23 cellular contexts compared by ENCODE assay signal in the genomic region with DNA sequence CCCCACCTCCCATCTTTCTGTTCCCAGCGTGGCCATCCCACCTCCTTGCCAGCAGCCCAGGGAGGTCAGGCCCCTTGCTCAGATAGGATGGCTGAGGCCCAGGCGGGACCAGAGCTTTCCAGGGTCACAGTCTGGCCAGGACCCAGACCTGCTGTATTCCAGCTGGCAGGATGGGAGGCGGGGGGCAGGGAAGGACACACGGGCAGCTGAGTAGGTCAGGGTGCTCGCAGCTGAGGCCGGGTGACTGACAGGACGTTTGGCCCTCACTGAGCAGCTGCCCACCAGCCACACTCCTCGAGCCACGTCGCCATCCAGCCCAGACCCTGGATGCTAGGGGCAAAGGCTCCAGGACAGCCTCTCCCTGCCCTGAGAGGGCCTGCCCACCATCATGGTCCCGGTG. TPM values are rescaled to one million over a fixed set of nuclear protein-coding genes. Genes with fewer than 3 reads are reported as not detected.
DNase-seq lines count a peak whose midpoint lies in the region; ATAC-seq, FAIRE-seq and TF ChIP-seq lines count a peak whose summit lies in the region.
"Had no signal": no experiment of that assay in that cellular context is flagged by ENCODE, and none has a peak within 500 bp of the region (broad histone marks: within the 10 kb centered on the region; RNA-seq: fewer than 3 reads in every experiment).

No MANE protein-coding gene starts in this region.

- no peaks in the 10 kb centered on the region; the same call in 1 of the 2 replicates for H3K79me1 ChIP-seq in H1 (ENCODE audit: low read depth, low read length)

- H4K20me1 ChIP-seq in BLaER1 (peaks cover 54% of the 10 kb centered on the region), Loucy (ENCODE audit: insufficient read depth, low read length, poor library complexity, severe bottlenecking) (peaks cover 5% of the 10 kb centered on the region), H1 (replicated peaks in 1 of 2; ENCODE audit: control insufficient read depth in 1 of 2, insufficient read depth in 2 of 2, low read length in 2 of 2) (peaks cover 5 to 8% of the 10 kb centered on the region in 2 experiments)

- no peak for TF ChIP-seq POLR2A in H1 (IDR thresholded peaks at IDR 0.05; ENCODE audit: control extremely low read depth in 1 of 2, low read depth in 2 of 2, low read length in 2 of 2)

- no peaks in the 10 kb centered on the region for H3F3A ChIP-seq in Loucy (ENCODE audit: low read depth)

- H2AFZ ChIP-seq in Loucy (ENCODE audit: low read length) (no peak overlapping the region), H1 (ENCODE audit: low read length) (no peak overlapping the region)

- H3K27ac Mint-ChIP-seq in activated T-helper 1 cell treated with anti-CD3 and anti-CD28 coated beads, Interleukin-12 subunit alpha, Interleukin-12 subunit beta, Interleukin-2, Interleukin-4 antibody, amounts not matched to agents 30 ng/mL and 10 ng/mL and 1 ng/mL, durations not matched to agents 14 hours and 24 hours and 36 hours = no peak overlapping the region
- H3K27ac Mint-ChIP-seq: CD4-positive, alpha-beta memory T cell; HFFc6 had no signal

- H3K23me2 ChIP-seq in H1 (ENCODE audit: low read depth, low read length) = peaks cover 3% of the 10 kb centered on the region; the same call in 1 of the 2 replicates

- H3K79me2 ChIP-seq in Loucy (ENCODE audit: insufficient read depth, low read length) (peaks cover 31% of the 10 kb centered on the region; the same call in 1 of the 2 replicates), H1 (ENCODE audit: control insufficient read depth in 1 of 2, insufficient read depth in 2 of 2, low read length in 2 of 2) (no peaks in the 10 kb centered on the region)

- DNase-seq in H1 (ENCODE audit: low read depth in 1 of 2, low spot score in 2 of 2) = no peak
- peak; percentile 29 for DNase-seq in skeletal muscle cell (ENCODE audit: low read depth)
- no peak for DNase-seq in NCI-H2107 treated with DMSO at 0.1 percent for 48 hours (lab: John Stamatoyannopoulos, UW; ENCODE audit: unreplicated experiment)
- DNase-seq in activated T-helper 1 cell treated with anti-CD3 and anti-CD28 coated beads, Interleukin-12 subunit alpha, Interleukin-12 subunit beta, Interleukin-2, Interleukin-4 antibody, amounts not matched to agents 30 ng/mL and 10 ng/mL and 1 ng/mL, durations not matched to agents 14 hours and 24 hours and 36 hours (ENCODE audit: low spot score) = no peak
- DNase-seq in Right ventricle myocardium inferior (ENCODE audit: missing footprints) = no peak
- DNase-seq: BE2C; Calu3; CD4-positive, alpha-beta memory T cell; HFFc6; Karpas-422; MM.1S; NCI-H1092 treated with DMSO at 0.1 percent for 48 hours; NCI-H146; NCI-H774; OCI-M1 had no signal

- H3K4me3 Mint-ChIP-seq in activated T-helper 1 cell treated with anti-CD3 and anti-CD28 coated beads, Interleukin-12 subunit alpha, Interleukin-12 subunit beta, Interleukin-2, Interleukin-4 antibody, amounts not matched to agents 30 ng/mL and 10 ng/mL and 1 ng/mL, durations not matched to agents 14 hours and 24 hours and 36 hours = no peak overlapping the region
- H3K4me3 Mint-ChIP-seq: HFFc6 had no signal

- H3K9me2 ChIP-seq in Loucy (replicated peaks; ENCODE audit: low read depth, low read length) = no peaks in the 10 kb centered on the region

- POLR2A ChIA-PET in H1 (lab: Charles Lee; ENCODE audit: partially characterized antibody) = interaction anchor here (2.3 kb wide), 1 partner anchor 8 kb away, joined by 6 read pairs; a partner anchor contains a TSS

- no peak for FAIRE-seq in H1 (lab: Jason Lieb, UNC)
- FAIRE-seq: A204.1, GM12892, H54, HTR-8/SVneo had no signal

- no peak overlapping the region for H2AK5ac ChIP-seq in H1 (ENCODE audit: low read depth, low read length)

- CTCF ChIA-PET in H1 (lab: Charles Lee; ENCODE audit: partially characterized antibody) = interaction anchor here (0.8 to 1.6 kb wide), 4 partner anchors 12 to 175 kb away, joined by 3 to 6 read pairs (median 4); no protein-coding TSS in a partner anchor

- H3K9me3 ChIP-seq in BLaER1 (no peaks in the 10 kb centered on the region), Loucy (ENCODE audit: insufficient read depth, low read depth, low read length) (no peaks in the 10 kb centered on the region), H1 (ENCODE audit: insufficient read depth in 2 of 2, low read depth in 1 of 2, low read length in 1 of 2) (no peaks in the 10 kb centered on the region)
- H3K9me3 ChIP-seq: BE2C had no signal

- intact Hi-C loops in activated T-helper 1 cell treated with anti-CD3 and anti-CD28 coated beads, Interleukin-12 subunit alpha, Interleukin-12 subunit beta, Interleukin-2, Interleukin-4 antibody, amounts not matched to agents 30 ng/mL and 10 ng/mL and 1 ng/mL, durations not matched to agents 14 hours and 24 hours and 36 hours (cut with micrococcal nuclease) = no loop called here
- intact Hi-C loops in Right ventricle myocardium inferior (cut with DNase I) = no loop called here

- H3K4me2 ChIP-seq in BLaER1 = peak overlapping the region; percentile 98
- peak overlapping the region; percentile 89 for H3K4me2 ChIP-seq in Loucy (ENCODE audit: low read depth, low read length, poor library complexity, severe bottlenecking)
- H3K4me2 ChIP-seq in H1 (ENCODE audit: insufficient read depth in 1 of 2, low read depth in 2 of 2, low read length in 2 of 2) = no peak overlapping the region

- H3K4me1 Mint-ChIP-seq in activated T-helper 1 cell treated with anti-CD3 and anti-CD28 coated beads, Interleukin-12 subunit alpha, Interleukin-12 subunit beta, Interleukin-2, Interleukin-4 antibody, amounts not matched to agents 30 ng/mL and 10 ng/mL and 1 ng/mL, durations not matched to agents 14 hours and 24 hours and 36 hours (ENCODE audit: low read depth) = peaks cover 9% of the 10 kb centered on the region

- no peak overlapping the region for H3K4ac ChIP-seq in H1 (replicated peaks; ENCODE audit: insufficient read length, low read depth, low read length)

- WGBS in H1 (ENCODE audit: extremely low coverage in 1 of 2, insufficient coverage in 1 of 2, insufficient read length in 1 of 2, insufficient replicate concordance in 2 of 2, low coverage in 1 of 2, low lambda C conversion rate in 2 of 2, missing lambda C conversion rate in 1 of 2), 2 experiments = 84% methylated on average over 10 of the region's 11 CpGs; no CpG with 5 or more reads in 1 of the 2 experiments

- peak overlapping the region; percentile 51; the same call in 1 of the 2 replicates for H4K8ac ChIP-seq in H1 (ENCODE audit: extremely low read depth, insufficient read depth, low read length)

- H4K5ac ChIP-seq in H1 (ENCODE audit: insufficient read length, low read depth, low read length) = no peak overlapping the region

- H3K4me1 ChIP-seq in BLaER1 = peaks cover 95% of the 10 kb centered on the region
- peaks cover 62% of the 10 kb centered on the region for H3K4me1 ChIP-seq in Loucy (ENCODE audit: insufficient read depth, low read length, poor library complexity, severe bottlenecking)
- H3K4me1 ChIP-seq in H1 (replicated peaks in 1 of 4; ENCODE audit: control insufficient read depth in 3 of 4, insufficient read depth in 4 of 4, low read length in 3 of 4) = peaks cover 0 to 4% (median 1%) of the 10 kb centered on the region in 4 experiments; a peak in 1 of 7 replicates
- H3K4me1 ChIP-seq: BE2C had no signal

- H3K9ac ChIP-seq in BLaER1 = peak overlapping the region; percentile 59; the same call in 1 of the 2 replicates
- H3K9ac ChIP-seq in Loucy (ENCODE audit: low read depth, low read length, poor library complexity, severe bottlenecking) = peak overlapping the region; percentile 79
- H3K9ac ChIP-seq in H1 (replicated peaks in 1 of 4; ENCODE audit: extremely low read depth in 1 of 4, low read depth in 3 of 4, low read length in 3 of 4) = no peak overlapping the region

- H2BK15ac ChIP-seq in H1 (ENCODE audit: low read length) = no peak overlapping the region

- H3K23ac ChIP-seq in H1 (ENCODE audit: insufficient read length) = no peak overlapping the region

- ATAC-seq in GM21390 (IDR thresholded peaks at IDR 0.05; ENCODE audit: unreplicated experiment) = no peak
- no peak for ATAC-seq in Right ventricle myocardium inferior

- H3K4me3 ChIP-seq in BLaER1 (no peak overlapping the region), Loucy (ENCODE audit: low read length, poor library complexity, severe bottlenecking) (no peak overlapping the region), H1 (ENCODE audit: extremely low read depth in 1 of 4, insufficient read depth in 2 of 4, low read depth in 3 of 4, low read length in 4 of 4) (no peak overlapping the region), skeletal muscle cell (ENCODE audit: low read depth, low read length) (no peak overlapping the region)

- no peak overlapping the region for H2BK120ac ChIP-seq in H1 (replicated peaks; ENCODE audit: low read depth, low read length)

- peak overlapping the region; percentile 85 for H3K27ac ChIP-seq in BLaER1
- H3K27ac ChIP-seq in H1 (ENCODE audit: low read depth, low read length) = no peak overlapping the region

- no peak for TF ChIP-seq EP300 in H1 (IDR thresholded peaks at IDR 0.05; ENCODE audit: borderline replicate concordance in 1 of 2, low read depth in 2 of 2, low read length in 2 of 2)

- H3K27me3 Mint-ChIP-seq in activated T-helper 1 cell treated with anti-CD3 and anti-CD28 coated beads, Interleukin-12 subunit alpha, Interleukin-12 subunit beta, Interleukin-2, Interleukin-4 antibody, amounts not matched to agents 30 ng/mL and 10 ng/mL and 1 ng/mL, durations not matched to agents 14 hours and 24 hours and 36 hours (ENCODE audit: insufficient read depth) = peaks cover 2% of the 10 kb centered on the region
- H3K27me3 Mint-ChIP-seq: CD4-positive, alpha-beta memory T cell had no signal

- no peak for TF ChIP-seq CTCF in Loucy (conservative IDR thresholded peaks at IDR 0.05; ENCODE audit: low read length)
- TF ChIP-seq CTCF in H1 (IDR thresholded peaks at IDR 0.05; ENCODE audit: control extremely low read depth in 1 of 3, insufficient read depth in 1 of 3, low read depth in 1 of 3, low read length in 3 of 3) = no peak

- TF ChIP-seq RAD21 in H1 (IDR thresholded peaks at IDR 0.05 in 1 of 2, conservative IDR thresholded peaks at IDR 0.05 in 1 of 2; ENCODE audit: low read depth in 2 of 2, low read length in 2 of 2) = no peak

- H3K36me3 ChIP-seq in BLaER1 = 0 out of 2 replicates have a peak, but pooled peaks cover 6% of the 10 kb centered on the region
- no peaks in the 10 kb centered on the region for H3K36me3 ChIP-seq in Loucy (ENCODE audit: insufficient read depth, low read length)
- H3K36me3 ChIP-seq in H1 (ENCODE audit: control insufficient read depth in 2 of 4, insufficient read depth in 4 of 4, low read length in 3 of 4) = no peaks in the 10 kb centered on the region
- H3K36me3 ChIP-seq: BE2C had no signal

- no peaks in the 10 kb centered on the region for H3K9me3 Mint-ChIP-seq in activated T-helper 1 cell treated with anti-CD3 and anti-CD28 coated beads, Interleukin-12 subunit alpha, Interleukin-12 subunit beta, Interleukin-2, Interleukin-4 antibody, amounts not matched to agents 30 ng/mL and 10 ng/mL and 1 ng/mL, durations not matched to agents 14 hours and 24 hours and 36 hours
- H3K9me3 Mint-ChIP-seq: CD4-positive, alpha-beta memory T cell; HFFc6; IgD-negative memory B cell had no signal

- H3K27me3 ChIP-seq in BLaER1 = no peaks in the 10 kb centered on the region
- no peaks in the 10 kb centered on the region for H3K27me3 ChIP-seq in Loucy (ENCODE audit: insufficient read depth, low read length, poor library complexity, severe bottlenecking)
- H3K27me3 ChIP-seq in H1 (replicated peaks in 1 of 4; ENCODE audit: control insufficient read depth in 3 of 4, extremely low read depth in 1 of 4, insufficient read depth in 3 of 4, low read length in 3 of 4) = peaks cover 0 to 7% (median 5%) of the 10 kb centered on the region in 4 experiments; a peak in 4 of 7 replicates
- H3K27me3 ChIP-seq: BE2C had no signal

- no peak overlapping the region for H3K14ac ChIP-seq in H1 (ENCODE audit: insufficient read length)

- no peak overlapping the region for H3K56ac ChIP-seq in H1 (replicated peaks; ENCODE audit: insufficient read length, low read depth, low read length)

- H4K91ac ChIP-seq in H1 (replicated peaks; ENCODE audit: insufficient read length, low read length) = no peak overlapping the region

- no peaks in the 10 kb centered on the region for H3K36me3 Mint-ChIP-seq in activated T-helper 1 cell treated with anti-CD3 and anti-CD28 coated beads, Interleukin-12 subunit alpha, Interleukin-12 subunit beta, Interleukin-2, Interleukin-4 antibody, amounts not matched to agents 30 ng/mL and 10 ng/mL and 1 ng/mL, durations not matched to agents 14 hours and 24 hours and 36 hours (ENCODE audit: low read depth)
- H3K36me3 Mint-ChIP-seq: CD4-positive, alpha-beta memory T cell; IgD-negative memory B cell had no signal

- no peak overlapping the region for H3K18ac ChIP-seq in H1 (ENCODE audit: extremely low read depth, low read length)

- H2BK12ac ChIP-seq in H1 (ENCODE audit: low read depth, low read length) = no peak overlapping the region

- no peak overlapping the region for H2BK5ac ChIP-seq in H1 (ENCODE audit: low read depth, low read length)

- H2BK20ac ChIP-seq in H1 (ENCODE audit: low read length) = no peak overlapping the region

RNA-seq across cellular contexts. Expression of a gene that starts 4.0 kb away (rescaled TPM):
- 33.3 and 33.6 TPM in 2 replicates for total RNA-seq in H1 (2021; fragmentation: NEBNext Ultra II Directional; extraction: Animal tissue kit (Norgen Biotek cat#: 25700))
- 25.5 and 40.3 TPM in 2 replicates for polyA plus RNA-seq in H1 (2011; rRNA removed)
- 35.2 TPM for polyA plus RNA-seq in H1 (2011; cell fraction: cytosol; rRNA removed)
- polyA plus RNA-seq in H1 (2011; cell fraction: nucleus; rRNA removed) = 49.1 TPM
- 28.3 to 44.3 TPM (median 38.0 TPM) in 4 replicates for polyA plus RNA-seq in H1 (2012, experiment 1 of 2)
- 26.9 TPM for polyA plus RNA-seq in H1 (2012, experiment 2 of 2)
- polyA plus RNA-seq in H1 (2013, experiment 1 of 2) = 21.1 TPM
- 19.1 TPM for polyA plus RNA-seq in H1 (2013, experiment 2 of 2)
- 3.2 and 4.2 TPM in 2 replicates for polyA minus RNA-seq in H1 (2011; rRNA and poly(A)+ RNA removed)
- 13.7 TPM for polyA minus RNA-seq in H1 (2011; cell fraction: cytosol; rRNA and poly(A)+ RNA removed)
- 12.6 TPM for polyA minus RNA-seq in H1 (2011; cell fraction: nucleus; rRNA and poly(A)+ RNA removed)
- 8.5 and 10.9 TPM in 2 replicates for total RNA-seq in activated T-helper 1 cell treated with anti-CD3 and anti-CD28 coated beads, Interleukin-12 subunit alpha, Interleukin-12 subunit beta, Interleukin-2, Interleukin-4 antibody, amounts not matched to agents 30 ng/mL and 10 ng/mL and 1 ng/mL, durations not matched to agents 14 hours and 24 hours and 36 hours
- total RNA-seq in Right ventricle myocardium inferior = 33.9 TPM

RNA-seq across cellular contexts. Expression of a gene that starts 8.5 kb away (rescaled TPM):
- total RNA-seq in H1 (2021; fragmentation: NEBNext Ultra II Directional; extraction: Animal tissue kit (Norgen Biotek cat#: 25700)) = 6.2 and 8.9 TPM in 2 replicates
- polyA plus RNA-seq in H1 (2011; rRNA removed) = 2.8 and 4.8 TPM in 2 replicates
- polyA plus RNA-seq in H1 (2011; cell fraction: cytosol; rRNA removed) = 6.5 TPM
- polyA plus RNA-seq in H1 (2011; cell fraction: nucleus; rRNA removed) = 27.2 TPM
- 5.4 to 9.8 TPM (median 7.3 TPM) in 4 replicates for polyA plus RNA-seq in H1 (2012, experiment 1 of 2)
- 4.8 TPM for polyA plus RNA-seq in H1 (2012, experiment 2 of 2)
- polyA plus RNA-seq in H1 (2013, experiment 1 of 2) = 4.2 TPM
- 4.1 TPM for polyA plus RNA-seq in H1 (2013, experiment 2 of 2)
- 3.4 and 4.7 TPM in 2 replicates for polyA minus RNA-seq in H1 (2011; rRNA and poly(A)+ RNA removed)
- 2.9 TPM for polyA minus RNA-seq in H1 (2011; cell fraction: cytosol; rRNA and poly(A)+ RNA removed)
- polyA minus RNA-seq in H1 (2011; cell fraction: nucleus; rRNA and poly(A)+ RNA removed) = 5.7 TPM
- total RNA-seq in activated T-helper 1 cell treated with anti-CD3 and anti-CD28 coated beads, Interleukin-12 subunit alpha, Interleukin-12 subunit beta, Interleukin-2, Interleukin-4 antibody, amounts not matched to agents 30 ng/mL and 10 ng/mL and 1 ng/mL, durations not matched to agents 14 hours and 24 hours and 36 hours = 6.5 and 7.4 TPM in 2 replicates
- total RNA-seq in Right ventricle myocardium inferior = 34.6 TPM
- polyA plus RNA-seq: CD4-positive, alpha-beta memory T cell; IgD-negative memory B cell had no signal

Comparison
In these comparisons a context has a peak if more than half of its experiments do, and no peak if none do; other contexts are left out.
1. H3K4me2 ChIP-seq: peak in BLaER1 (single experiment) and Loucy (single experiment); none in H1 (0 of 2).
2. H3K9ac ChIP-seq: peak in BLaER1 (single experiment) and Loucy (single experiment); none in H1 (0 of 4).